21 cellular contexts compared by ENCODE assay signal in genomic region chr1:205217418-205217817, GRCh38.
"Had no signal": no experiment of that assay in that cellular context is flagged by ENCODE, and none has a peak within 500 bp of the region (broad histone marks: within the 10 kb centered on the region; RNA-seq: fewer than 3 reads in every experiment).

No MANE protein-coding gene starts in this region.

- H3K27ac ChIP-seq: SJSA1 had no signal

- H3K4me1 ChIP-seq: SJSA1 had no signal

- ATAC-seq: HepG2 had no signal

- DNase-seq: IMR-90, Karpas-422, KG1, MG63, NCI-H1092, NCI-H1417, NCI-H1436 treated with DMSO at 0.1 percent for 48 hours, NCI-H1694, NCI-H187 treated with DMSO at 0.1 percent for 48 hours, NCI-H2029 treated with DMSO at 0.1 percent for 48 hours, NCI-H2171 treated with DMSO at 0.1 percent for 48 hours, NCI-H345, NCI-H446 treated with DMSO at 0.1 percent for 48 hours, NCI-H510A treated with DMSO at 0.1 percent for 48 hours, NCI-H526, NCI-H748 treated with DMSO at 0.1 percent for 48 hours, Right ventricle myocardium superior, RPMI8226, SIG-M5 had no signal

- H3K36me3 ChIP-seq: MG63, SJSA1 had no signal

- H3K4me3 ChIP-seq: MG63, SJSA1 had no signal

- H3K27me3 ChIP-seq: MG63 had no signal

- H3K9me3 ChIP-seq: MG63, SJSA1 had no signal
